ENCODE assay signal across 8 cellular contexts in the genomic region with DNA sequence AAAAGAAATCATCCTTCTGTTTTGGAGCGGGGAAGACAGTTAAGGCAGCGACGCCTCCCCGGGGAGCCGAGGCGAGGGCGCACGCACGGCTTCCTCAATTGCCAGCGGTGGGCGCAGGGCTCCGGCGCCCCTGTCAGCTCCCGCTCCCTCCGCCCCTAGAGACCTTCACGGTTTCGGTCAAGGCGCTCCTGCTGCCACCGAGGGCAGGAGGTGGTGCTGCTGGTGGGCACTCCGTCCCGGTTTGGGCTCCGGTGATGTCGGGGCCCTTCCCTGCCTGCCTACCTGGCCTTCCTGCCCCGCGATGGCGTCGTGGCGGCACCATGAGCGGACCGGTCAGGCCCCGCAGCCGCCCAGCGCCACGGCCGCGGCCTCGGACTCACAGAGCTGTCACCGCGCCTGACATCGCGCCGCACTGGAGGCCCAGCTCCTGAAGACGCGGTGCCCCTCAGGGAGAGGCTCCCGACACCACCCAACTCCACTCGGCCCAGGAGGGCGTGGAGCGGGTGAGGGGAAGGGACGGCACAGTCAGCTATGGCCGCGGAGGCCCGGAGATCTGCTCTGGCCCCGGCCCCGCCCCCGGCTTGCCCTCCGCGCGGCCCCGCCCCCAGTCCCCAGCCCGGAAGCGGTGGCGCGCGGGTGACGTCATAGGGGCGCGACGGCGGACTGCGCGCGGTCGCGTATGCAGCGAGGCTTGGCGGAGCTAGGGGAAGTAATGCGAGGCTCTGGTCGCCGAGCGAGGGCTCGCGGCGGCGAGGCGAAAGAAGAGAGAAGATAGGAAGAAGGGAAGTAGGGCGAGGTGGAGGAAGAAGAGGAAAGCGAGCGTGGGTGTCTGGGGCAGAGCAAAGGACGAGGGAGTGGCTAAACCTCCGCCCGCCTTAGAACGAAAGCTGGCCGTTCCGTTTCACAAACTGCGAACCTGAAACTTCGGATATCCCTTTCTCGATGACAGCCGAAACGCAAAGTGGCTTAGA. TPM values are rescaled to one million over a fixed set of nuclear protein-coding genes. Genes with fewer than 3 reads are reported as not detected.
DNase-seq lines count a peak whose midpoint lies in the region; ATAC-seq and TF ChIP-seq lines count a peak whose summit lies in the region.

A gene with protein sequence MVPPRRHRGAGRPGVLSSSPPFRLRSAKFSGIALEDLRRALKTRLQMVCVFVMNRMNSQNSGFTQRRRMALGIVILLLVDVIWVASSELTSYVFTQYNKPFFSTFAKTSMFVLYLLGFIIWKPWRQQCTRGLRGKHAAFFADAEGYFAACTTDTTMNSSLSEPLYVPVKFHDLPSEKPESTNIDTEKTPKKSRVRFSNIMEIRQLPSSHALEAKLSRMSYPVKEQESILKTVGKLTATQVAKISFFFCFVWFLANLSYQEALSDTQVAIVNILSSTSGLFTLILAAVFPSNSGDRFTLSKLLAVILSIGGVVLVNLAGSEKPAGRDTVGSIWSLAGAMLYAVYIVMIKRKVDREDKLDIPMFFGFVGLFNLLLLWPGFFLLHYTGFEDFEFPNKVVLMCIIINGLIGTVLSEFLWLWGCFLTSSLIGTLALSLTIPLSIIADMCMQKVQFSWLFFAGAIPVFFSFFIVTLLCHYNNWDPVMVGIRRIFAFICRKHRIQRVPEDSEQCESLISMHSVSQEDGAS (minus strand): TSS at position 555 of the 971 bp plus-strand sequence. CDS start 233 bp downstream, at position 322.

- H3K4me3 ChIP-seq in coronary artery: peak within 1 kb of the TSS; percentile 94

- H3K27me3 Mint-ChIP-seq in activated CD4-positive, alpha-beta T cell treated with anti-CD3 and anti-CD28 coated beads, Interleukin-2, amount 10 ng/mL, durations not matched to agents 7 days and 5 days: no peaks in the 10 kb centered on the region

- peaks cover 9% of the 10 kb centered on the region for H3K36me3 Mint-ChIP-seq in activated CD4-positive, alpha-beta T cell treated with anti-CD3 and anti-CD28 coated beads, Interleukin-2, amount 10 ng/mL, durations not matched to agents 7 days and 5 days (ENCODE audit: low read depth)

- no peaks in the 10 kb centered on the region for H3K9me3 Mint-ChIP-seq in activated CD4-positive, alpha-beta T cell treated with anti-CD3 and anti-CD28 coated beads, Interleukin-2, amount 10 ng/mL, durations not matched to agents 7 days and 5 days

- TF ChIP-seq CTCF in coronary artery (IDR thresholded peaks at IDR 0.05): no peak

- CTCF ChIA-PET in activated CD4-positive, alpha-beta T cell treated with anti-CD3 and anti-CD28 coated beads, Interleukin-2, amount 10 ng/mL, durations not matched to agents 7 days and 5 days (lab: Charles Lee): interaction anchor here (0.6 to 1.6 kb wide), 5 partner anchors 36 to 224 kb away, joined by 3 to 5 read pairs (median 3); no protein-coding TSS in a partner anchor

- POLR2A ChIA-PET in activated CD4-positive, alpha-beta T cell treated with anti-CD3 and anti-CD28 coated beads, Interleukin-2, amount 10 ng/mL, durations not matched to agents 7 days and 5 days (lab: Charles Lee): interaction anchor here (0.6 kb wide), 1 partner anchor 123 kb away, joined by 3 read pairs; no protein-coding TSS in a partner anchor

- ATAC-seq in GM19372 (IDR thresholded peaks at IDR 0.05; ENCODE audit: low read depth, unreplicated experiment) (peak; percentile 88), HG03521 (IDR thresholded peaks at IDR 0.05; ENCODE audit: unreplicated experiment) (peak; percentile 87), left lobe of liver (peak; percentile 98)

- H3K27ac Mint-ChIP-seq in activated CD4-positive, alpha-beta T cell treated with anti-CD3 and anti-CD28 coated beads, Interleukin-2, amount 10 ng/mL, durations not matched to agents 7 days and 5 days: peak within 1 kb of the TSS; percentile 99

- peak; percentile 48 to 98 (median 90) for DNase-seq in C1 segment of cervical spinal cord (lab: John Stamatoyannopoulos, UW)
- peak; percentile 89 for DNase-seq in NCI-H69 (lab: John Stamatoyannopoulos, UW)
- DNase-seq in activated CD4-positive, alpha-beta T cell treated with anti-CD3 and anti-CD28 coated beads, Interleukin-2, amount 10 ng/mL, durations not matched to agents 7 days and 5 days: peak; percentile 91
- peak; percentile 95 for DNase-seq in coronary artery (ENCODE audit: low spot score)
- DNase-seq in left lobe of liver (ENCODE audit: low spot score): peak; percentile 95
- peak; percentile 94 to 95 for DNase-seq in stimulated activated CD4-positive, alpha-beta T cell treated with anti-CD3 and anti-CD28 coated beads, Interleukin-2, amount 100 ng/mL, for 24 hours

- peaks cover 28% of the 10 kb centered on the region for H3K4me1 Mint-ChIP-seq in activated CD4-positive, alpha-beta T cell treated with anti-CD3 and anti-CD28 coated beads, Interleukin-2, amount 10 ng/mL, durations not matched to agents 7 days and 5 days

- peak within 1 kb of the TSS; percentile 87 for H3K4me3 Mint-ChIP-seq in activated CD4-positive, alpha-beta T cell treated with anti-CD3 and anti-CD28 coated beads, Interleukin-2, amount 10 ng/mL, durations not matched to agents 7 days and 5 days

- H3K27ac ChIP-seq in coronary artery: peak within 1 kb of the TSS; percentile 91 to 96

RNA-seq across cellular contexts. Expression of the gene that starts here (rescaled TPM):
- 10 to 100 TPM; 15.0 to 18.0 TPM for total RNA-seq in activated CD4-positive, alpha-beta T cell treated with anti-CD3 and anti-CD28 coated beads, Interleukin-2, amount 10 ng/mL, durations not matched to agents 7 days and 5 days
- total RNA-seq in left lobe of liver: 30.3 TPM

Comparison
In these comparisons a context has a peak if more than half of its experiments do, and no peak if none do; other contexts are left out.
1. Peak in every context shown above with its lines: DNase-seq, ATAC-seq, H3K4me3 ChIP-seq and H3K27ac ChIP-seq.